ENCODE assay signal across 11 cellular contexts in the genomic region with DNA sequence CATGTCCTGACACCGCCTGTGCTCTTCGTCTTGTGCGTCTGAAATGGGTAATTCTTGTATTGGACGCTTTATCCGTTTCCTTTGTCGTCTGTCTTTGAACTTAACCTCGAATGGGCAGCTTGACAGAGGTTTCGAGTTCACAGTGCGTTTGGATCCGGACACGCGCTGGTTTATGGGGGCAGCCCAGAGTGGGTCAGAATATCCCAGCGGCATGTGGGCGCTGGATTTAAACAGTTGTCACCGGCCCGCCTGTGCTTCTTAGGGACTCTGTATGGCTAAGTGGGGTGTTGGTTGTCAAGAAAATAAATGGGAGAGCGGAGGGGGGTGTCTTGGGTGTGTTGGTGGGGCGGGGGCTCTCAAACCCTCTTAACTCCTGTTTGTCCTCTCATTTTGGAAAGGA.
DNase-seq lines count a peak whose midpoint lies in the region; ATAC-seq and TF ChIP-seq lines count a peak whose summit lies in the region.
"Had no signal": no experiment of that assay in that cellular context is flagged by ENCODE, and none has a peak within 500 bp of the region (broad histone marks: within the 10 kb centered on the region; RNA-seq: fewer than 3 reads in every experiment).

No MANE protein-coding gene starts in this region.

- H3K36me3 Mint-ChIP-seq in CD8-positive, alpha-beta T cell: peaks cover 17% of the 10 kb centered on the region
- H3K36me3 Mint-ChIP-seq in dendritic cell treated with granulocyte-macrophage colony-stimulating factor and Interleukin-4, amounts not matched to agents 40 ng/mL and 50 ng/mL, for 4 days (ENCODE audit: low read depth): peaks cover 36% of the 10 kb centered on the region
- peaks cover 0 to 23% (median 0%) of the 10 kb centered on the region in 5 donors for H3K36me3 Mint-ChIP-seq in naive thymus-derived CD4-positive, alpha-beta T cell

- H3K4me1 ChIP-seq in CD8-positive, alpha-beta T cell (ENCODE audit: insufficient read depth, low read length): peaks cover 33% of the 10 kb centered on the region
- peaks cover 16 to 20% of the 10 kb centered on the region in 2 donors for H3K4me1 ChIP-seq in naive thymus-derived CD4-positive, alpha-beta T cell (ENCODE audit: control insufficient read depth in 2 of 2, insufficient read depth in 2 of 2, low read length in 2 of 2)

- peak overlapping the region; percentile 85 for H3K4me3 ChIP-seq in CD8-positive, alpha-beta T cell (ENCODE audit: low read depth, low read length)
- H3K4me3 ChIP-seq in LNCaP clone FGC (ENCODE audit: low read depth, low read length): peak overlapping the region; percentile 63
- H3K4me3 ChIP-seq in naive thymus-derived CD4-positive, alpha-beta T cell (ENCODE audit: low read length): peak overlapping the region; percentile 63
- H3K4me3 ChIP-seq: cardiac muscle cell had no signal

- H3K9me3 Mint-ChIP-seq in CD8-positive, alpha-beta T cell: no peaks in the 10 kb centered on the region
- no peaks in the 10 kb centered on the region for H3K9me3 Mint-ChIP-seq in dendritic cell treated with granulocyte-macrophage colony-stimulating factor and Interleukin-4, amounts not matched to agents 40 ng/mL and 50 ng/mL, for 4 days
- no peaks in the 10 kb centered on the region for H3K9me3 Mint-ChIP-seq in naive thymus-derived CD4-positive, alpha-beta T cell

- no peaks in the 10 kb centered on the region for H3K9me3 ChIP-seq in CD8-positive, alpha-beta T cell (ENCODE audit: low read length)
- H3K9me3 ChIP-seq in naive thymus-derived CD4-positive, alpha-beta T cell (ENCODE audit: control insufficient read depth in 2 of 3, low read length in 3 of 3): no peaks in the 10 kb centered on the region

- H3K27ac ChIP-seq in CD8-positive, alpha-beta T cell (ENCODE audit: low read depth, low read length): peak overlapping the region; percentile 75
- H3K27ac ChIP-seq in naive thymus-derived CD4-positive, alpha-beta T cell (ENCODE audit: low read depth, low read length): peak overlapping the region; percentile 60
- H3K27ac ChIP-seq: cardiac muscle cell had no signal

- no peaks in the 10 kb centered on the region for H3K36me3 ChIP-seq in CD8-positive, alpha-beta T cell (ENCODE audit: insufficient read depth, low read length)
- H3K36me3 ChIP-seq in naive thymus-derived CD4-positive, alpha-beta T cell (ENCODE audit: control insufficient read depth in 2 of 3, insufficient read depth in 3 of 3, low read length in 3 of 3): no peaks in the 10 kb centered on the region
- H3K36me3 ChIP-seq: cardiac muscle cell had no signal

- no peak for DNase-seq in CD8-positive, alpha-beta T cell
- DNase-seq in LNCaP clone FGC (ENCODE audit: low read depth): no peak
- DNase-seq in naive thymus-derived CD4-positive, alpha-beta T cell: no peak
- no peak for DNase-seq in NCI-H774 (lab: John Stamatoyannopoulos, UW)
- no peak for DNase-seq in SW 1271 (lab: John Stamatoyannopoulos, UW)
- no peak for DNase-seq in NCI-H82 (lab: John Stamatoyannopoulos, UW)
- DNase-seq in inferior parietal cortex (ENCODE audit: extremely low spot score): no peak
- DNase-seq: activated CD4-positive, alpha-beta T cell treated with anti-CD3 and anti-CD28 coated beads, Interleukin-2, amount 50 U/mL, for 1 hour; NCI-H2081 treated with DMSO at 0.1 percent for 48 hours had no signal

- POLR2A ChIA-PET in CD8-positive, alpha-beta T cell (lab: Charles Lee): interaction anchor here (1.0 to 1.3 kb wide), 3 partner anchors 15 to 26 kb away, joined by 3 to 6 read pairs (median 5); no protein-coding TSS in a partner anchor
- POLR2A ChIA-PET in naive thymus-derived CD4-positive, alpha-beta T cell (lab: Charles Lee): interaction anchor here (0.7 to 1.8 kb wide), 4 partner anchors 8 to 15 kb away, joined by 3 to 15 read pairs (median 3); no protein-coding TSS in a partner anchor

- intact Hi-C loops in CD8-positive, alpha-beta T cell (cut with DNase I, micrococcal nuclease): loop anchor here in 1 of 2 experiments (10.0 kb wide), 2 partner anchors 110 to 310 kb away; no protein-coding TSS in a partner anchor
- intact Hi-C loops in dendritic cell treated with granulocyte-macrophage colony-stimulating factor and Interleukin-4, amounts not matched to agents 40 ng/mL and 50 ng/mL, for 4 days (cut with micrococcal nuclease): loop anchor here (10.0 kb wide), 1 partner anchor 60 kb away; no protein-coding TSS in a partner anchor
- intact Hi-C loops in naive thymus-derived CD4-positive, alpha-beta T cell (cut with micrococcal nuclease): loop anchor here (2.0 to 10.0 kb wide), 3 partner anchors 52 to 310 kb away; no protein-coding TSS in a partner anchor

- H3K4me1 Mint-ChIP-seq in CD8-positive, alpha-beta T cell (ENCODE audit: low read depth): peaks cover 46% of the 10 kb centered on the region
- H3K4me1 Mint-ChIP-seq in dendritic cell treated with granulocyte-macrophage colony-stimulating factor and Interleukin-4, amounts not matched to agents 40 ng/mL and 50 ng/mL, for 4 days (ENCODE audit: low read depth): peaks cover 44% of the 10 kb centered on the region
- peaks cover 0 to 44% (median 29%) of the 10 kb centered on the region in 7 donors for H3K4me1 Mint-ChIP-seq in naive thymus-derived CD4-positive, alpha-beta T cell

- ATAC-seq in CD8-positive, alpha-beta T cell: no peak
- no peak for ATAC-seq in naive thymus-derived CD4-positive, alpha-beta T cell

- H3K27ac Mint-ChIP-seq in CD8-positive, alpha-beta T cell: peak overlapping the region; percentile 98
- peak overlapping the region; percentile 94 for H3K27ac Mint-ChIP-seq in dendritic cell treated with granulocyte-macrophage colony-stimulating factor and Interleukin-4, amounts not matched to agents 40 ng/mL and 50 ng/mL, for 4 days
- H3K27ac Mint-ChIP-seq in naive thymus-derived CD4-positive, alpha-beta T cell: peak overlapping the region in 5 of 9 donors; percentile 86 to 96 (median 95)

- CTCF ChIA-PET in CD8-positive, alpha-beta T cell (lab: Charles Lee): interaction anchor here (1.5 to 1.6 kb wide), 2 partner anchors 16 to 35 kb away, joined by 4 to 5 read pairs; no protein-coding TSS in a partner anchor
- CTCF ChIA-PET in naive thymus-derived CD4-positive, alpha-beta T cell (lab: Charles Lee): no interaction called here

- TF ChIP-seq CTCF in CD8-positive, alpha-beta T cell (IDR thresholded peaks at IDR 0.05): no peak
- TF ChIP-seq CTCF in LNCaP clone FGC (IDR thresholded peaks at IDR 0.05; ENCODE audit: control insufficient read depth, extremely low read depth, insufficient read depth): no peak

- no peaks in the 10 kb centered on the region for H3K27me3 ChIP-seq in CD8-positive, alpha-beta T cell (ENCODE audit: insufficient read depth, low read length)
- H3K27me3 ChIP-seq in naive thymus-derived CD4-positive, alpha-beta T cell (ENCODE audit: control insufficient read depth in 2 of 2, insufficient read depth in 2 of 2, low read length in 2 of 2): no peaks in the 10 kb centered on the region
- H3K27me3 ChIP-seq: cardiac muscle cell had no signal

- H3K27me3 Mint-ChIP-seq in CD8-positive, alpha-beta T cell (ENCODE audit: low read depth): no peaks in the 10 kb centered on the region
- H3K27me3 Mint-ChIP-seq in dendritic cell treated with granulocyte-macrophage colony-stimulating factor and Interleukin-4, amounts not matched to agents 40 ng/mL and 50 ng/mL, for 4 days: no peaks in the 10 kb centered on the region
- no peaks in the 10 kb centered on the region for H3K27me3 Mint-ChIP-seq in naive thymus-derived CD4-positive, alpha-beta T cell

- peak overlapping the region; percentile 97 for H3K4me3 Mint-ChIP-seq in CD8-positive, alpha-beta T cell
- peak overlapping the region; percentile 84 for H3K4me3 Mint-ChIP-seq in dendritic cell treated with granulocyte-macrophage colony-stimulating factor and Interleukin-4, amounts not matched to agents 40 ng/mL and 50 ng/mL, for 4 days
- H3K4me3 Mint-ChIP-seq in naive thymus-derived CD4-positive, alpha-beta T cell: peak overlapping the region in 5 of 10 donors; percentile 95 to 99 (median 98)
